8 cellular contexts compared by ENCODE assay signal in genomic region chr2:202805921-202806320, GRCh38.
DNase-seq lines count a peak whose midpoint lies in the region; ATAC-seq, FAIRE-seq and TF ChIP-seq lines count a peak whose summit lies in the region.
"Not testable (repeated sequence)": the region's sequence is repeated elsewhere in the genome, so short reads cannot be mapped to it uniquely, and the experiment has no call there.

No MANE protein-coding gene starts in this region.

- not testable (repeated sequence) for H3K27ac Mint-ChIP-seq in endodermal cell

- H3K4me1 ChIP-seq in ascending aorta: peaks cover 6 to 32% of the 10 kb centered on the region in 2 donors
- not testable (repeated sequence) for H3K4me1 ChIP-seq in endodermal cell (ENCODE audit: control insufficient read depth, insufficient read depth, low read length); muscle layer of duodenum (ENCODE audit: control insufficient read depth in 1 of 2, insufficient read depth in 2 of 2, low read length in 2 of 2)
- peaks cover 0 to 22% (median 7%) of the 10 kb centered on the region in 9 donors for H3K4me1 ChIP-seq in heart right ventricle
- peaks cover 4 to 46% (median 21%) of the 10 kb centered on the region in 4 donors for H3K4me1 ChIP-seq in tibial artery

- FAIRE-seq in H54 (lab: Jason Lieb, UNC): peak; percentile 61

- not testable (repeated sequence) for H3K27me3 ChIP-seq in ascending aorta; endodermal cell (ENCODE audit: control insufficient read depth, insufficient read depth, low read length, poor library complexity, severe bottlenecking); heart right ventricle; muscle layer of duodenum (ENCODE audit: low read depth, low read length); tibial artery

- H3K27me3 Mint-ChIP-seq in endodermal cell (ENCODE audit: insufficient read depth): not testable (repeated sequence)

- not testable (repeated sequence) for H3K36me3 ChIP-seq in ascending aorta; endodermal cell (ENCODE audit: control insufficient read depth, insufficient read depth, low read length); heart right ventricle; muscle layer of duodenum (ENCODE audit: control insufficient read depth in 1 of 2, insufficient read depth in 2 of 2, low read length in 2 of 2); tibial artery

- H3K9ac ChIP-seq in endodermal cell (ENCODE audit: extremely low read depth, low read length, poor library complexity, severe bottlenecking): not testable (repeated sequence)

- TF ChIP-seq POLR2A in H54 (IDR thresholded peaks at IDR 0.05; ENCODE audit: low read depth, low read length): not testable (repeated sequence)

- not testable (repeated sequence) for H3K9me3 ChIP-seq in ascending aorta; endodermal cell (ENCODE audit: control insufficient read depth, low read length); muscle layer of duodenum (ENCODE audit: control insufficient read depth in 1 of 2, low read length in 2 of 2); tibial artery
- peaks cover 0 to 20% (median 0%) of the 10 kb centered on the region in 11 donors for H3K9me3 ChIP-seq in heart right ventricle

- TF ChIP-seq CTCF in ascending aorta (IDR thresholded peaks at IDR 0.05); endodermal cell (conservative IDR thresholded peaks at IDR 0.05); heart right ventricle (IDR thresholded peaks at IDR 0.05); tibial artery (IDR thresholded peaks at IDR 0.05): not testable (repeated sequence)

- not testable (repeated sequence) for H3K4me3 ChIP-seq in ascending aorta; endodermal cell (ENCODE audit: low read length)
- H3K4me3 ChIP-seq in heart right ventricle: peak overlapping the region in 5 of 10 donors; percentile 2 to 20 (median 15)
- H3K4me3 ChIP-seq in muscle layer of duodenum (ENCODE audit: low read depth in 1 of 2, low read length in 2 of 2): peak overlapping the region; percentile 6 to 16
- H3K4me3 ChIP-seq in tibial artery: peak overlapping the region; percentile 22 to 25

- peak; percentile 87 to 97 (median 93) for ATAC-seq in heart right ventricle

- H3K27ac ChIP-seq in ascending aorta: peak overlapping the region; percentile 54 to 70
- not testable (repeated sequence) for H3K27ac ChIP-seq in endodermal cell (ENCODE audit: low read depth, low read length); muscle layer of duodenum (ENCODE audit: low read length)
- H3K27ac ChIP-seq in heart right ventricle: peak overlapping the region; percentile 8 to 72 (median 56)
- H3K27ac ChIP-seq in tibial artery: peak overlapping the region; percentile 77 to 86

- H3K9me3 Mint-ChIP-seq in endodermal cell: peaks cover 25% of the 10 kb centered on the region

- intact Hi-C loops in ascending aorta (cut with DNase I): loop anchor here (5.0 kb wide), 2 partner anchors 66 to 174 kb away; partner anchors contain the start of genes FAM117B and ICA1L
- intact Hi-C loops in heart right ventricle (cut with DNase I): loop anchor here in 1 of 10 donors (10.0 kb wide), 1 partner anchor 171 kb away; the partner anchor contains the start of gene FAM117B
- intact Hi-C loops in tibial artery (cut with DNase I; ENCODE audit: low total_unique reads): not testable (repeated sequence)

- H3K4me1 Mint-ChIP-seq in endodermal cell: peaks cover 11% of the 10 kb centered on the region

- H3K4me3 Mint-ChIP-seq in endodermal cell: not testable (repeated sequence)

- 60 to 77% methylated on average over 1 to 8 of the region's 8 CpGs for WGBS in endodermal cell (ENCODE audit: insufficient coverage in 1 of 2, insufficient read length in 1 of 2), 2 experiments
- WGBS in heart right ventricle, 2 donors: 15 to 25% methylated on average over 8 of the region's 8 CpGs

- DNase-seq in H54 (ENCODE audit: insufficient read length, low spot score): not testable (repeated sequence)
- DNase-seq in ascending aorta (ENCODE audit: low spot score in 2 of 2): peak in 1 of 2 donors; percentile 77
- peak; percentile 75 for DNase-seq in endodermal cell
- DNase-seq in heart right ventricle: peak; percentile 53 to 64
- peak; percentile 88 for DNase-seq in islet precursor cell
- peak; percentile 23 for DNase-seq in renal cortical epithelial cell (ENCODE audit: low read depth)
- peak; percentile 69 to 84 for DNase-seq in tibial artery

- H3K36me3 Mint-ChIP-seq in endodermal cell (ENCODE audit: low read depth): peaks cover 38% of the 10 kb centered on the region
